ENCODE assay signal across 8 cellular contexts in the genomic region with DNA sequence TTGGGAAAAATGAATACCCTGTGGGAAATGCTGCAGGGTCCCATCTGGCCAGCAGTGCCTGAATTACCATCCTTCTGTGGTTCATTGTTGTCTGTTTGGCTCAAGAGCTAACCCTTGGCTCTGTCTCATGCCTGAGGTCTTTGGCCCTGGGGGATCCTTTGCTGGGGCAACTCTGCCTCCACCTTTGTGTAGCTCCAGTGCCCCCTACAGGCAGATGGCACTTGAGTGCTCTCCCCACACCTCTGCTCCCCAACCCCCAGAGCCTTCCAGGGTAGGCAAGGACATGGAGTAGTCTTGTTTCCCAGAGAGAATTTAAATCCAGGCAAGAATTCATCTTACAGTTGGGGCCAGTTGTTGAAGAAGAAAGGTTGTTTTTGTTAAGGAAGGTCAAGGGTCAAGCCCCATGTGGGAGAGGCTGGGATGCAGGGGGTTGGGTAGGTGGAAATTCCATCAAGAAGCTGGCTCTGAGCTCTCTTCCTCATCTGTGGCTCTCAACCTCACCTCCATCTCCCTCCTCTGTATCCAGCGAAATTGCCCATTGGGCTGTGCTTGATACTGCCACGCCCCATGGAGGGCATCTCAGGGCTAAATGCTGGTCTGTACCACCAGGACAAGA. TPM values are rescaled to one million over a fixed set of nuclear protein-coding genes. Genes with fewer than 3 reads are reported as not detected.
DNase-seq lines count a peak whose midpoint lies in the region; ATAC-seq and TF ChIP-seq lines count a peak whose summit lies in the region.

No MANE protein-coding gene starts in this region.

- peaks cover 5% of the 10 kb centered on the region for H3K27me3 Mint-ChIP-seq in glutamatergic neuron (ENCODE audit: unreplicated experiment)

- TF ChIP-seq CTCF in glutamatergic neuron (IDR thresholded peaks at IDR 0.05; ENCODE audit: partially characterized antibody, unreplicated experiment) = peak; percentile 48

- DNase-seq in AG08395 (ENCODE audit: low spot score) = peak; percentile 29
- DNase-seq in NOMO-1 treated with dmso at 0.1 percent for 144 hours (lab: John Stamatoyannopoulos, UW; ENCODE audit: unreplicated experiment) = peak; percentile 10
- DNase-seq in activated T-cell treated with anti-CD3 and anti-CD28 coated beads, Interleukin-2, amount 50 U/mL, for 1 hour = peak; percentile 79
- peak; percentile 69 for DNase-seq in glutamatergic neuron
- peak; percentile 66 to 76 for DNase-seq in stimulated activated CD4-positive, alpha-beta T cell treated with anti-CD3 and anti-CD28 coated beads, Interleukin-12 subunit alpha, Interleukin-12 subunit beta, amount 100 ng/mL, for 24 hours (ENCODE audit: low read depth in 2 of 2)
- no peak for DNase-seq in RKO (ENCODE audit: low spot score)
- no peak for DNase-seq in NCI-H2171 (lab: John Stamatoyannopoulos, UW)

- H3K36me3 Mint-ChIP-seq in glutamatergic neuron (ENCODE audit: unreplicated experiment) = no peaks in the 10 kb centered on the region

- ATAC-seq in GM18907 (IDR thresholded peaks at IDR 0.05; ENCODE audit: unreplicated experiment) = peak; percentile 61

- peaks cover 18% of the 10 kb centered on the region for H3K4me1 Mint-ChIP-seq in glutamatergic neuron (ENCODE audit: low read depth, unreplicated experiment)

- H3K4me3 Mint-ChIP-seq in glutamatergic neuron (ENCODE audit: unreplicated experiment) = peak overlapping the region; percentile 41

- peaks cover 1% of the 10 kb centered on the region for H3K9me3 Mint-ChIP-seq in glutamatergic neuron (ENCODE audit: unreplicated experiment)

- peak overlapping the region; percentile 65 for H3K27ac Mint-ChIP-seq in glutamatergic neuron (ENCODE audit: unreplicated experiment)

RNA-seq across cellular contexts. Expression of gene ZNF831, which starts 44.2 kb away (rescaled TPM):
- not detected for total RNA-seq in glutamatergic neuron (ENCODE audit: unreplicated experiment)

Comparison
In these comparisons a context has a peak if more than half of its experiments do, and no peak if none do; other contexts are left out.
1. DNase-seq: peak in AG08395 (single experiment), NOMO-1 treated with dmso at 0.1 percent for 144 hours (single experiment), activated T-cell treated with anti-CD3 and anti-CD28 coated beads, Interleukin-2, amount 50 U/mL, for 1 hour (single experiment), glutamatergic neuron (single experiment) and stimulated activated CD4-positive, alpha-beta T cell treated with anti-CD3 and anti-CD28 coated beads, Interleukin-12 subunit alpha, Interleukin-12 subunit beta, amount 100 ng/mL, for 24 hours (2 of 2); none in RKO (single experiment) and NCI-H2171 (single experiment).